ENCODE assay signal across 8 cellular contexts in genomic region chr2:9752441-9753275, GRCh38.
DNase-seq lines count a peak whose midpoint lies in the region; ATAC-seq and TF ChIP-seq lines count a peak whose summit lies in the region.

No MANE protein-coding gene starts in this region.

- WGBS in sigmoid colon, 2 donors = 70 to 72% methylated on average over 21 of the region's 21 CpGs

- H3K4me3 ChIP-seq in BLaER1 treated with 17β-estradiol and CSF1 and Interleukin-3, amounts not matched to agents 10 nM and 100 nM = 0 out of 20 replicates have a peak overlapping the region, but pooled peaks of 1 of the 10 experiments have one; percentile 2
- peak overlapping the region; percentile 32 for H3K4me3 ChIP-seq in epithelial cell of esophagus (ENCODE audit: low read length)
- no peak overlapping the region for H3K4me3 ChIP-seq in sigmoid colon

- 0 out of 22 replicates have a peak, but pooled peaks cover 0 to 7% (median 0%) of the 10 kb centered on the region in 11 experiments for H3K9me3 ChIP-seq in BLaER1 treated with 17β-estradiol and CSF1 and Interleukin-3, amounts not matched to agents 10 nM and 100 nM (replicated peaks in 1 of 11)
- H3K9me3 ChIP-seq in sigmoid colon = no peaks in the 10 kb centered on the region

- no peak for TF ChIP-seq POLR2A in sigmoid colon (IDR thresholded peaks at IDR 0.05)

- DNase-seq in activated CD4-positive, alpha-beta T cell treated with anti-CD3 and anti-CD28 coated beads for 4 hours = peak; percentile 85 to 87
- peak; percentile 97 for DNase-seq in epithelial cell of esophagus (ENCODE audit: low read depth)
- peak; percentile 73 for DNase-seq in stimulated activated CD8-positive, alpha-beta memory T cell treated with anti-CD3 and anti-CD28 coated beads, Interleukin-12 subunit alpha, Interleukin-12 subunit beta, amount 100 ng/mL, for 24 hours (ENCODE audit: extremely low read depth)
- no peak for DNase-seq in NCI-H146 treated with DMSO at 0.1 percent for 48 hours (lab: John Stamatoyannopoulos, UW; ENCODE audit: unreplicated experiment)
- no peak for DNase-seq in sigmoid colon
- no peak for DNase-seq in NCI-H1105 treated with DMSO at 0.1 percent for 48 hours (lab: John Stamatoyannopoulos, UW)

- peak overlapping the region; percentile 54 to 92 (median 86) for H3K4me2 ChIP-seq in BLaER1 treated with 17β-estradiol and CSF1 and Interleukin-3, amounts not matched to agents 10 nM and 100 nM

- TF ChIP-seq CTCF in epithelial cell of esophagus (IDR thresholded peaks at IDR 0.05; ENCODE audit: insufficient read depth, low read depth, low read length, missing control alignments) (no peak), sigmoid colon (IDR thresholded peaks at IDR 0.05) (no peak)

- peak overlapping the region in 7 of 11 experiments; percentile 16 to 51 (median 39); a peak in 11 of 22 replicates for H3K9ac ChIP-seq in BLaER1 treated with 17β-estradiol and CSF1 and Interleukin-3, amounts not matched to agents 10 nM and 100 nM

- intact Hi-C loops in sigmoid colon (cut with DNase I) = no loop called here

- H3K27ac ChIP-seq in BLaER1 treated with 17β-estradiol and CSF1 and Interleukin-3, amounts not matched to agents 10 nM and 100 nM = peak overlapping the region in 8 of 11 experiments; percentile 11 to 67 (median 54); a peak in 12 of 22 replicates
- H3K27ac ChIP-seq in sigmoid colon = no peak overlapping the region

- peaks cover 0 to 17% (median 0%) of the 10 kb centered on the region in 11 experiments; a peak in 3 of 22 replicates for H3K27me3 ChIP-seq in BLaER1 treated with 17β-estradiol and CSF1 and Interleukin-3, amounts not matched to agents 10 nM and 100 nM
- H3K27me3 ChIP-seq in sigmoid colon = peaks cover 0 to 11% (median 0%) of the 10 kb centered on the region in 3 donors

- peak; percentile 20 for ATAC-seq in HG03103 (IDR thresholded peaks at IDR 0.05; ENCODE audit: low read depth, unreplicated experiment)

- no peaks in the 10 kb centered on the region for H4K20me1 ChIP-seq in BLaER1 treated with 17β-estradiol and CSF1 and Interleukin-3, amounts not matched to agents 10 nM and 100 nM

- TF ChIP-seq EP300 in sigmoid colon (IDR thresholded peaks at IDR 0.05) = no peak

- H3K4me1 ChIP-seq in BLaER1 treated with 17β-estradiol and CSF1 and Interleukin-3, amounts not matched to agents 10 nM and 100 nM = peaks cover 47 to 71% (median 69%) of the 10 kb centered on the region in 10 experiments
- H3K4me1 ChIP-seq in sigmoid colon = peaks cover 0 to 19% (median 8%) of the 10 kb centered on the region in 4 donors

- H3K36me3 ChIP-seq in BLaER1 treated with 17β-estradiol and CSF1 and Interleukin-3, amounts not matched to agents 10 nM and 100 nM = no peaks in the 10 kb centered on the region
- H3K36me3 ChIP-seq in sigmoid colon = no peaks in the 10 kb centered on the region

Comparison
In these comparisons a context has a peak if more than half of its experiments do, and no peak if none do; other contexts are left out.
1. H3K27ac ChIP-seq: peak in BLaER1 treated with 17β-estradiol and CSF1 and Interleukin-3, amounts not matched to agents 10 nM and 100 nM (8 of 11); none in sigmoid colon (0 of 4).
2. DNase-seq: peak in activated CD4-positive, alpha-beta T cell treated with anti-CD3 and anti-CD28 coated beads for 4 hours (2 of 2), epithelial cell of esophagus (single experiment) and stimulated activated CD8-positive, alpha-beta memory T cell treated with anti-CD3 and anti-CD28 coated beads, Interleukin-12 subunit alpha, Interleukin-12 subunit beta, amount 100 ng/mL, for 24 hours (single experiment); none in NCI-H146 treated with DMSO at 0.1 percent for 48 hours (single experiment), sigmoid colon (single experiment) and NCI-H1105 treated with DMSO at 0.1 percent for 48 hours (single experiment).